Comparison of ENCODE assay signal across 2 cellular contexts in genomic region chr3:13470894-13471574, GRCh38.
TF ChIP-seq lines count a peak whose summit lies in the region.

No MANE protein-coding gene starts in this region.

TF ChIP-seq in HEK293, 187 proteins besides CTCF, POLR2A, EP300 and RAD21 (continued from another document):
- peak; percentile 50; the same call in 1 of the 2 replicates for TF ChIP-seq PRDM10 (tag by site-specific recombination; IDR thresholded peaks at IDR 0.05)

TF ChIP-seq in endothelial cell of umbilical vein, 7 proteins besides CTCF, POLR2A, EP300 and RAD21 (continued from another document):
- no peak for TF ChIP-seq GATA2 (IDR thresholded peaks at IDR 0.05; ENCODE audit: insufficient read depth, insufficient read length, low read depth, low read length)
